In genomic region chr17:38550661-38551060, GRCh38 we compare ENCODE assay signal across 13 cellular contexts. TPM values are rescaled to one million over a fixed set of nuclear protein-coding genes. Genes with fewer than 3 reads are reported as not detected.
DNase-seq lines count a peak whose midpoint lies in the region; ATAC-seq and TF ChIP-seq lines count a peak whose summit lies in the region.
"Had no signal": no experiment of that assay in that cellular context is flagged by ENCODE, and none has a peak within 500 bp of the region (broad histone marks: within the 10 kb centered on the region; RNA-seq: fewer than 3 reads in every experiment).

No MANE protein-coding gene starts in this region.

- no peaks in the 10 kb centered on the region for H3K79me1 ChIP-seq in mesenchymal stem cell (replicated peaks; ENCODE audit: low read length, poor library complexity, severe bottlenecking)

- intact Hi-C loops in PC-3 (cut with micrococcal nuclease) = no loop called here

- no peaks in the 10 kb centered on the region for H3K36me3 ChIP-seq in PC-3 (ENCODE audit: low read depth, low read length)
- H3K36me3 ChIP-seq in mesenchymal stem cell (ENCODE audit: control insufficient read depth in 1 of 2, insufficient read depth in 2 of 2, low read depth in 1 of 2, low read length in 2 of 2) = no peaks in the 10 kb centered on the region

- no peak overlapping the region for H2BK15ac ChIP-seq in mesenchymal stem cell (ENCODE audit: low read depth, poor library complexity, severe bottlenecking)

- H3K27me3 ChIP-seq in PC-3 (ENCODE audit: low read length) = no peaks in the 10 kb centered on the region
- H3K27me3 ChIP-seq in mesenchymal stem cell (ENCODE audit: control insufficient read depth in 1 of 2, insufficient read depth in 1 of 2, low read length in 2 of 2) = peaks cover 34 to 68% of the 10 kb centered on the region in 2 experiments

- DNase-seq in AG09319 (ENCODE audit: extremely low read depth, low read depth) (peak; percentile 11), PC-3 (peak; percentile 70), fibroblast of gingiva (ENCODE audit: low read depth) (peak; percentile 57), mesenchymal stem cell (no peak), NCI-H2081 treated with DMSO at 0.1 percent for 48 hours (lab: John Stamatoyannopoulos, UW) (no peak)
- DNase-seq in activated T-cell treated with anti-CD3 and anti-CD28 coated beads, Interleukin-2, amount 50 U/mL, for 48 hours = no peak
- DNase-seq: activated CD4-positive, alpha-beta T cell treated with anti-CD3 and anti-CD28 coated beads, Interleukin-2, amount 10 ng/mL, durations not matched to agents 7 days and 5 days; activated gamma-delta T cell treated with Interleukin-2 at 50 U/mL for 16 hours; NCI-H446 treated with DMSO at 0.1 percent for 48 hours had no signal

- no peaks in the 10 kb centered on the region for H3K79me2 ChIP-seq in PC-3 (ENCODE audit: low read length)

- H3K14ac ChIP-seq in mesenchymal stem cell (ENCODE audit: low read length in 2 of 2) = no peak overlapping the region

- H3K18ac ChIP-seq in mesenchymal stem cell (ENCODE audit: low read depth in 1 of 2, low read length in 2 of 2) = no peak overlapping the region

- H3F3A ChIP-seq in PC-3 (ENCODE audit: low read length, unreplicated experiment) = no peaks in the 10 kb centered on the region

- peak; percentile 89 for ATAC-seq in PC-3
- ATAC-seq in HG03342 (IDR thresholded peaks at IDR 0.05; ENCODE audit: unreplicated experiment) = no peak
- ATAC-seq in GM21423 (IDR thresholded peaks at IDR 0.05; ENCODE audit: unreplicated experiment) = no peak

- H4K8ac ChIP-seq in mesenchymal stem cell (ENCODE audit: low read length) = no peak overlapping the region

- no peak overlapping the region for H3K4me2 ChIP-seq in PC-3 (ENCODE audit: low read length)
- no peak overlapping the region for H3K4me2 ChIP-seq in mesenchymal stem cell (ENCODE audit: low read length, poor library complexity, severe bottlenecking)

- no peak overlapping the region for H2BK5ac ChIP-seq in mesenchymal stem cell (ENCODE audit: low read depth, low read length, poor library complexity, severe bottlenecking)

- no TSS peak for BruUV-seq in PC-3 (replicated peaks; lab: Mats Ljungman, UMichigan)

- WGBS in mesenchymal stem cell = 83% methylated on average over 8 of the region's 8 CpGs

- H3K4me1 ChIP-seq in PC-3 (ENCODE audit: insufficient read depth, low read length) = peaks cover 16% of the 10 kb centered on the region
- H3K4me1 ChIP-seq in mesenchymal stem cell (ENCODE audit: control insufficient read depth, insufficient read depth, low read depth, low read length) = no peaks in the 10 kb centered on the region

- CTCF ChIA-PET in PC-3 (lab: Charles Lee) = no interaction called here

- H3K23ac ChIP-seq in mesenchymal stem cell (ENCODE audit: low read length in 2 of 2) = no peak overlapping the region

- H3K4me3 ChIP-seq in PC-3 (ENCODE audit: low read length) = no peak overlapping the region
- H3K4me3 ChIP-seq in mesenchymal stem cell (ENCODE audit: insufficient read depth in 1 of 2, low read depth in 1 of 2, low read length in 2 of 2) = no peak overlapping the region
- H3K4me3 ChIP-seq: SK-N-MC, skin epidermis had no signal

- no peaks in the 10 kb centered on the region for H3K9me2 ChIP-seq in PC-3 (replicated peaks; ENCODE audit: low read length)

- no peak for TF ChIP-seq CTCF in AG09319 (IDR thresholded peaks at IDR 0.05; ENCODE audit: low read depth, low read length)
- no peak for TF ChIP-seq CTCF in PC-3 (conservative IDR thresholded peaks at IDR 0.05; ENCODE audit: low read depth, low read length)

- H2BK120ac ChIP-seq in mesenchymal stem cell (ENCODE audit: low read depth, low read length) = no peak overlapping the region

- no peak overlapping the region for H2BK12ac ChIP-seq in mesenchymal stem cell (ENCODE audit: low read length in 2 of 2)

- POLR2A ChIA-PET in PC-3 (lab: Charles Lee; ENCODE audit: unreplicated experiment) = no interaction called here

- H3K27ac ChIP-seq in PC-3 (ENCODE audit: low read length) (no peak overlapping the region), mesenchymal stem cell (ENCODE audit: low read length, poor library complexity, severe bottlenecking) (no peak overlapping the region)
- H3K27ac ChIP-seq: SK-N-MC had no signal

- H2AFZ ChIP-seq in PC-3 (ENCODE audit: low read length) (no peak overlapping the region), mesenchymal stem cell (ENCODE audit: low read depth, low read length) (no peak overlapping the region)

- H3K9ac ChIP-seq in PC-3 (ENCODE audit: low read length) (no peak overlapping the region), mesenchymal stem cell (ENCODE audit: low read length) (no peak overlapping the region)

- no peaks in the 10 kb centered on the region for H4K20me1 ChIP-seq in PC-3 (ENCODE audit: low read length)

- no peak overlapping the region for H2AK5ac ChIP-seq in mesenchymal stem cell (ENCODE audit: low read length, severe bottlenecking)

- H3K9me3 ChIP-seq in PC-3 (ENCODE audit: low read length) = no peaks in the 10 kb centered on the region
- H3K9me3 ChIP-seq in mesenchymal stem cell (ENCODE audit: control insufficient read depth, low read length) = no peaks in the 10 kb centered on the region

- H3K4ac ChIP-seq in mesenchymal stem cell (ENCODE audit: low read depth in 1 of 2, low read length in 2 of 2) = no peak overlapping the region

- peak overlapping the region; percentile 35 for H4K91ac ChIP-seq in mesenchymal stem cell (ENCODE audit: low read length)

RNA-seq across cellular contexts. Expression of gene SRCIN1, which starts 55.1 kb away (rescaled TPM):
- 1.8 and 2.6 TPM in 2 replicates for total RNA-seq in PC-3 (2014; rRNA removed)
- polyA plus RNA-seq in mesenchymal stem cell (2013, experiment 1 of 2) = 0.04 TPM
- not detected for polyA plus RNA-seq in mesenchymal stem cell (2013, experiment 2 of 2)

Comparison
In these comparisons a context has a peak if more than half of its experiments do, and no peak if none do; other contexts are left out.
1. DNase-seq: peak in AG09319 (single experiment), PC-3 (single experiment) and fibroblast of gingiva (single experiment); none in mesenchymal stem cell (single experiment), NCI-H2081 treated with DMSO at 0.1 percent for 48 hours (single experiment) and activated T-cell treated with anti-CD3 and anti-CD28 coated beads, Interleukin-2, amount 50 U/mL, for 48 hours (0 of 2).